21 cellular contexts compared by ENCODE assay signal in the genomic region with DNA sequence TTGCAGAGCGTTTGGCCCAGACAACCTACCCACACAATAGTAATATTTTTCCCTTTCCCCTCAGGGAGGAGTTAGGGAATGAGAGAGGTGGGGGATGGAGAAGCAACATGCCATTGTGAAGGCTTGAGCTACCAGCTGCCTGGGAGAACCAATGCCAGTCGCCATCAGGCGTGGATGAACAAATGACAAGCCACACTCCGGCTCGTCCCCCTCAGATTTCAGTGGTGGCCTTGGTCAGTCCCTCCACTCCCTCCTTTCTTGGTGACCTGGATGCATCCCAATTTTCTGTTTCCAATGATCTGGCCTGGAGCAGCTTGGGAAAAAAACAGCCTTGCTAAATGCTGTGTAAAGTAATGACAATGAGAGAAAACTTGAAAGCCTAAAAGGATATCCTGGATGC.
"Had no signal": no experiment of that assay in that cellular context is flagged by ENCODE, and none has a peak within 500 bp of the region (broad histone marks: within the 10 kb centered on the region; RNA-seq: fewer than 3 reads in every experiment).

No MANE protein-coding gene starts in this region.

- H3K27ac Mint-ChIP-seq: activated naive CD4-positive, alpha-beta T cell treated with anti-CD3 and anti-CD28 coated beads, Interleukin-2, amount 50 U/mL, for 72 hours; neural progenitor cell; progenitor cell of endocrine pancreas; stimulated activated naive CD8-positive, alpha-beta T cell treated with anti-CD3 and anti-CD28 coated beads, Interleukin-15, amount 100 ng/mL, for 72 hours; type B pancreatic cell had no signal

- H3K4me1 ChIP-seq: gastroesophageal sphincter had no signal

- H3K27ac ChIP-seq: adrenal gland, coronary artery, gastroesophageal sphincter, heart left ventricle, left ventricle myocardium inferior, neural progenitor cell, right atrium auricular region, suprapubic skin, VCaP had no signal

- H3K4me3 Mint-ChIP-seq: neural progenitor cell; stimulated activated naive CD8-positive, alpha-beta T cell treated with anti-CD3 and anti-CD28 coated beads, Interleukin-15, amount 100 ng/mL, for 72 hours; type B pancreatic cell had no signal

- DNase-seq: activated CD4-positive, alpha-beta T cell treated with anti-CD3 and anti-CD28 coated beads for 1 hour; activated CD8-positive, alpha-beta memory T cell treated with anti-CD3 and anti-CD28 coated beads for 24 hours; activated CD8-positive, alpha-beta memory T cell treated with anti-CD3 and anti-CD28 coated beads, Interleukin-2, amount 50 U/mL, for 48 hours; activated gamma-delta T cell treated with Interleukin-2 at 50 U/mL for 16 hours; central memory CD4-positive, alpha-beta T cell; heart left ventricle; kidney glomerular epithelial cell; left ventricle myocardium inferior; stimulated activated CD4-positive, alpha-beta T cell treated with anti-CD3 and anti-CD28 coated beads, Interleukin-4, amount 100 ng/mL, for 1 hour; stimulated activated naive CD8-positive, alpha-beta T cell treated with anti-CD3 and anti-CD28 coated beads, Interleukin-15, amount 100 ng/mL, for 72 hours; T-helper 2 cell had no signal

- H3K27me3 ChIP-seq: adrenal gland, gastroesophageal sphincter, heart left ventricle, neural progenitor cell, right atrium auricular region, suprapubic skin had no signal

- H3K36me3 Mint-ChIP-seq: neural progenitor cell, type B pancreatic cell had no signal

- H3K36me3 ChIP-seq: adrenal gland, neural progenitor cell, right atrium auricular region, suprapubic skin had no signal

- H3K4me3 ChIP-seq: adrenal gland, coronary artery, gastroesophageal sphincter, heart left ventricle, left ventricle myocardium inferior, neural progenitor cell, right atrium auricular region, suprapubic skin had no signal

- ATAC-seq: activated naive CD4-positive, alpha-beta T cell treated with anti-CD3 and anti-CD28 coated beads, Interleukin-2, amount 50 U/mL, for 72 hours; gastroesophageal sphincter; heart left ventricle; stimulated activated naive CD8-positive, alpha-beta T cell treated with anti-CD3 and anti-CD28 coated beads, Interleukin-15, amount 100 ng/mL, for 72 hours had no signal

- H3K9me3 Mint-ChIP-seq: neural progenitor cell, type B pancreatic cell had no signal

- H3K9me3 ChIP-seq: adrenal gland, gastroesophageal sphincter, heart left ventricle, left ventricle myocardium inferior, right atrium auricular region, suprapubic skin had no signal

- H3K27me3 Mint-ChIP-seq: progenitor cell of endocrine pancreas; stimulated activated naive CD8-positive, alpha-beta T cell treated with anti-CD3 and anti-CD28 coated beads, Interleukin-15, amount 100 ng/mL, for 72 hours; type B pancreatic cell had no signal
